Comparison of ENCODE assay signal across 27 cellular contexts in the genomic region with DNA sequence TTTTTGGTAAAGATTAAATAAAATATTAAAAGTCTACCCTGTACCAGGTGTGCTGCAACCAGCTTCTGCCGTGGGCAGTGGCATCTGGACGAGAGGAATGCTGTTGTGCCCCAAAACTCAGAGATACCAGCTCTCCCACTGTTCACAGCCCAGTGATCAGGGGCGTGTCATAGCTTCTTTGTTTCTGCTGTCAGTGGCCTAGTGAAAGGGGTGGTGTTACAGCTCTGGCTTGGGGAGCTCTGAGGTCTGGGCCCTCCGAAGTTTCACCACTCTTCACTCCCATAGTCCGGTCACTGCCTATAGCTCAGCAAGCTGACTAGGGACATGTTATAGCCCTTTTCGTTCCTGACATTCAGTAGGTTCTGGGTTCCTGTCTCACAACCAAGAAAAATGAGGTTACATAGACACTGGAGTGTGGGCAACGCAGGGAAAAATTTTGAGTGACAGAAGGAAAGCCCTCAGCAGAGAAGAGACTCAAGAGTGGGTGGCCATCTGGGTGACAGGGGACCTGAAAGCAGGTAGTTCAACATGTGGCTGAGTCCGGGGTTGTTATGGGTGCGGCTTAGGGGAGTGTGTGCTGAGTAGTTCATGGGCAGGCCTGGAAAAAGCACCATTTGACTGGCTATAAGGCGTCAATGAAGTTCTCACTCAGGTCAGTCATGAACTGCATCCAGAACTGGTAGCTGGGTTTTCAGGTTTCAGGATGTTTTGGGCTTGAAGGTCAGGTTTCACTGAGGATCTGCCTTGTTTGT.
"Had no signal": no experiment of that assay in that cellular context is flagged by ENCODE, and none has a peak within 500 bp of the region (broad histone marks: within the 10 kb centered on the region; RNA-seq: fewer than 3 reads in every experiment).

No MANE protein-coding gene starts in this region.

- H3K27ac ChIP-seq: adrenal gland, breast epithelium, SJSA1 had no signal

- H3K27me3 Mint-ChIP-seq: activated CD4-positive, alpha-beta memory T cell treated with anti-CD3 and anti-CD28 coated beads for 36 hours; activated CD4-positive, alpha-beta T cell treated with anti-CD3 and anti-CD28 coated beads, Interleukin-2, amount 10 ng/mL, durations not matched to agents 7 days and 5 days; activated naive CD4-positive, alpha-beta T cell treated with anti-CD3 and anti-CD28 coated beads, Interleukin-2, amount 10 ng/mL, durations not matched to agents 7 days and 5 days; activated naive CD8-positive, alpha-beta T cell treated with anti-CD3 and anti-CD28 coated beads, Interleukin-2, amount 10 ng/mL, durations not matched to agents 7 days and 5 days had no signal

- H3K27ac Mint-ChIP-seq: activated CD4-positive, alpha-beta memory T cell treated with anti-CD3 and anti-CD28 coated beads for 36 hours; activated CD4-positive, alpha-beta T cell treated with anti-CD3 and anti-CD28 coated beads, Interleukin-2, amount 10 ng/mL, durations not matched to agents 7 days and 5 days; activated naive CD4-positive, alpha-beta T cell treated with anti-CD3 and anti-CD28 coated beads, Interleukin-2, amount 10 ng/mL, durations not matched to agents 7 days and 5 days; activated naive CD8-positive, alpha-beta T cell treated with anti-CD3 and anti-CD28 coated beads, Interleukin-2, amount 10 ng/mL, durations not matched to agents 7 days and 5 days; activated T-cell treated with anti-CD3 and anti-CD28 coated beads, Interleukin-2, amount 50 U/mL, for 72 hours; activated T-helper 2 cell treated with anti-CD3 and anti-CD28 coated beads, Interferon-gamma antibody, Interleukin-2, Interleukin-4, amounts not matched to agents 10 μg/mL and 5 μg/mL and 100 μg/mL, durations not matched to agents 14 hours and 24 hours and 36 hours had no signal

- DNase-seq: activated CD4-positive, alpha-beta memory T cell treated with anti-CD3 and anti-CD28 coated beads for 36 hours; activated CD4-positive, alpha-beta T cell treated with anti-CD3 and anti-CD28 coated beads, Interleukin-2, amount 10 ng/mL, durations not matched to agents 7 days and 5 days; activated CD4-positive, CD25-positive, alpha-beta regulatory T cell; activated CD8-positive, alpha-beta memory T cell treated with anti-CD3 and anti-CD28 coated beads for 24 hours; activated gamma-delta T cell treated with Interleukin-2 at 50 U/mL for 16 hours; activated naive CD4-positive, alpha-beta T cell treated with anti-CD3 and anti-CD28 coated beads, Interleukin-2, amount 10 ng/mL, durations not matched to agents 7 days and 5 days; activated naive CD8-positive, alpha-beta T cell treated with anti-CD3 and anti-CD28 coated beads, Interleukin-2, amount 10 ng/mL, durations not matched to agents 7 days and 5 days; activated T-cell treated with anti-CD3 and anti-CD28 coated beads, Interleukin-2, amount 50 U/mL, for 72 hours; adrenal gland; anterior cingulate cortex; caudate nucleus; MG63; MV-4-11; NCI-H1092 treated with DMSO at 0.1 percent for 48 hours; NCI-H1436; NCI-H1694 treated with DMSO at 0.1 percent for 48 hours; NCI-H2029 treated with DMSO at 0.1 percent for 48 hours; NCI-H510A treated with DMSO at 0.1 percent for 48 hours; PC-3; SHP77; T-helper 2 cell; T1000 had no signal

- H3K9me3 ChIP-seq: adrenal gland, breast epithelium, MG63 had no signal

- H3K4me3 ChIP-seq: adrenal gland, breast epithelium, MG63, SJSA1 had no signal

- FAIRE-seq: RCC 7860, TTC549 had no signal

- ATAC-seq: activated T-cell treated with anti-CD3 and anti-CD28 coated beads, Interleukin-2, amount 50 U/mL, for 72 hours; PC-3 had no signal

- H3K4me1 ChIP-seq: adrenal gland, breast epithelium, SJSA1 had no signal

- H3K27me3 ChIP-seq: adrenal gland, breast epithelium, MG63, SJSA1 had no signal

- H3K36me3 Mint-ChIP-seq: activated CD4-positive, alpha-beta memory T cell treated with anti-CD3 and anti-CD28 coated beads for 36 hours; activated naive CD4-positive, alpha-beta T cell treated with anti-CD3 and anti-CD28 coated beads, Interleukin-2, amount 10 ng/mL, durations not matched to agents 7 days and 5 days; activated naive CD8-positive, alpha-beta T cell treated with anti-CD3 and anti-CD28 coated beads, Interleukin-2, amount 10 ng/mL, durations not matched to agents 7 days and 5 days had no signal

- H3K4me3 Mint-ChIP-seq: activated CD4-positive, alpha-beta memory T cell treated with anti-CD3 and anti-CD28 coated beads for 36 hours; activated CD4-positive, alpha-beta T cell treated with anti-CD3 and anti-CD28 coated beads, Interleukin-2, amount 10 ng/mL, durations not matched to agents 7 days and 5 days; activated naive CD4-positive, alpha-beta T cell treated with anti-CD3 and anti-CD28 coated beads, Interleukin-2, amount 10 ng/mL, durations not matched to agents 7 days and 5 days; activated naive CD8-positive, alpha-beta T cell treated with anti-CD3 and anti-CD28 coated beads, Interleukin-2, amount 10 ng/mL, durations not matched to agents 7 days and 5 days; activated T-cell treated with anti-CD3 and anti-CD28 coated beads, Interleukin-2, amount 50 U/mL, for 72 hours had no signal

- H3K4me1 Mint-ChIP-seq: activated CD4-positive, alpha-beta T cell treated with anti-CD3 and anti-CD28 coated beads, Interleukin-2, amount 10 ng/mL, durations not matched to agents 7 days and 5 days; activated naive CD4-positive, alpha-beta T cell treated with anti-CD3 and anti-CD28 coated beads, Interleukin-2, amount 10 ng/mL, durations not matched to agents 7 days and 5 days; activated naive CD8-positive, alpha-beta T cell treated with anti-CD3 and anti-CD28 coated beads, Interleukin-2, amount 10 ng/mL, durations not matched to agents 7 days and 5 days had no signal

- H3K36me3 ChIP-seq: adrenal gland, breast epithelium, MG63, SJSA1 had no signal
